ENCODE assay signal across 8 cellular contexts in the genomic region with DNA sequence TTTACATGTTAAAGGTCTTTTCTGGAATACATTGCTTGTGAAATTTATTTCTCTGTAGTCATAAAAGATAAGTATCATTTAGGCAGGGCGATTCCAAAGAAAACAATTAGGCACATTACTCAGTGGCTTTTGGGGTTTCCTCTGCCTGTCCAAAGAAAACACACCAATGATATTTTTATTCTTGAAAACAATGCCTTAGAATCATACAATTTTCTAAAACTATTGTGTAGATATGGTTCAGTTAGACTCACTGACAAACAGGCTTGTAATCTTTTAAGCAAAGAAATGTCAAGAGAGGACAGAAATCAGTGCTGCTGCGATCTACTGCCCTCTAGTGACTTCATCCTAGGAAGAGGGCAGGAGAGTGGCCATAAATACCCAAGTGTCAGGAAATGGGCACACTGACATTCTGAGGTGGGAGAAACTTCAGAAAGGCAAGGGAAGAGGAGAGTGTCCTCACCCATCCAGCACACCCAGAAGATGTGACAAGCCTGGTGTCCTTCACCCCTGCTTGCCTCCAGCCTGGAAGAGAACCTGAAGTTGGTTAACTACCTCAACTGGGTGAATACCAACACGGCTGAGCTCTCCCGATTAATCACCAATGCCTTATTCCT.
A peak's percentile ranks its signal among the peaks of the same experiment; 100 is the strongest.
DNase-seq lines count a peak whose midpoint lies in the region; TF ChIP-seq lines count a peak whose summit lies in the region.

No MANE protein-coding gene starts in this region.

- H3K36me3 Mint-ChIP-seq in mesothelial cell of epicardium: peaks cover 54% of the 10 kb centered on the region

- no peaks in the 10 kb centered on the region for H3K9me3 Mint-ChIP-seq in mesothelial cell of epicardium

- TF ChIP-seq CTCF in AG09319 (IDR thresholded peaks at IDR 0.05; ENCODE audit: low read depth, low read length) (peak; percentile 73), GM06990 (IDR thresholded peaks at IDR 0.05; ENCODE audit: insufficient read depth, low read length, poor library complexity, severe bottlenecking) (peak; percentile 43), adrenal gland (IDR thresholded peaks at IDR 0.05) (peak; percentile 24 to 63 (median 58)), right atrium auricular region (IDR thresholded peaks at IDR 0.05) (peak; percentile 30 to 70), spleen (IDR thresholded peaks at IDR 0.05 in 8 of 11, conservative IDR thresholded peaks at IDR 0.05 in 3 of 11) (peak in 9 of 11 experiments; percentile 11 to 58 (median 50)), mesothelial cell of epicardium (IDR thresholded peaks at IDR 0.05; ENCODE audit: unreplicated experiment) (no peak)

- no peak overlapping the region for H3K4me3 ChIP-seq in GM06990 (replicated peaks; ENCODE audit: low read depth, low read length)
- no peak overlapping the region for H3K4me3 ChIP-seq in adrenal gland
- H3K4me3 ChIP-seq in right atrium auricular region: no peak overlapping the region
- no peak overlapping the region for H3K4me3 ChIP-seq in spleen

- TF ChIP-seq POLR2A in adrenal gland (IDR thresholded peaks at IDR 0.05): no peak
- no peak for TF ChIP-seq POLR2A in spleen (IDR thresholded peaks at IDR 0.05)

- no peaks in the 10 kb centered on the region for H3K27me3 Mint-ChIP-seq in mesothelial cell of epicardium (ENCODE audit: low read depth)

- no peak overlapping the region for H3K4me3 Mint-ChIP-seq in mesothelial cell of epicardium

- WGBS in adrenal gland, 4 donors: 64 to 72% (median 68%) methylated on average over 4 of the region's 4 CpGs
- WGBS in spleen, 5 donors: 76 to 88% (median 80%) methylated on average over 4 of the region's 4 CpGs

- H3K27me3 ChIP-seq in GM06990 (replicated peaks; ENCODE audit: control insufficient read depth, insufficient read depth, low read length): no peaks in the 10 kb centered on the region
- no peaks in the 10 kb centered on the region for H3K27me3 ChIP-seq in adrenal gland
- H3K27me3 ChIP-seq in right atrium auricular region: no peaks in the 10 kb centered on the region
- no peaks in the 10 kb centered on the region for H3K27me3 ChIP-seq in spleen (replicated peaks in 1 of 7)

- intact Hi-C loops in adrenal gland (cut with DNase I) (no loop called here), spleen (cut with DNase I; ENCODE audit: low total_unique reads) (no loop called here)

- peaks cover 0 to 7% of the 10 kb centered on the region in 2 donors for H3K4me1 ChIP-seq in adrenal gland (replicated peaks in 1 of 2)
- peaks cover 0 to 21% of the 10 kb centered on the region in 2 donors for H3K4me1 ChIP-seq in right atrium auricular region
- H3K4me1 ChIP-seq in spleen: peaks cover 0 to 29% (median 4%) of the 10 kb centered on the region in 6 donors

- no peak overlapping the region for H3K27ac Mint-ChIP-seq in mesothelial cell of epicardium

- no peaks in the 10 kb centered on the region for H3K9me3 ChIP-seq in adrenal gland (replicated peaks in 1 of 3)
- no peaks in the 10 kb centered on the region for H3K9me3 ChIP-seq in right atrium auricular region
- no peaks in the 10 kb centered on the region for H3K9me3 ChIP-seq in spleen

- peak; percentile 28 for DNase-seq in AG09319 (ENCODE audit: extremely low read depth, low read depth)
- no peak for DNase-seq in GM06990 (ENCODE audit: extremely low read depth, insufficient read length)
- peak; percentile 45 for DNase-seq in NCI-H2227 (lab: John Stamatoyannopoulos, UW; ENCODE audit: unreplicated experiment)
- peak in 4 of 7 donors; percentile 37 to 52 (median 42) for DNase-seq in adrenal gland
- DNase-seq in right atrium auricular region (ENCODE audit: low spot score): no peak
- no peak for DNase-seq in spleen
- no peak for DNase-seq in mucosa of gallbladder (ENCODE audit: low spot score)
- no peak for DNase-seq in mesothelial cell of epicardium (ENCODE audit: low spot score in 2 of 2, unreplicated experiment in 2 of 2)

- H3K27ac ChIP-seq in adrenal gland (peak overlapping the region in 1 of 5 donors; percentile 2), right atrium auricular region (peak overlapping the region in 1 of 2 donors; percentile 1), spleen (peak overlapping the region in 1 of 8 donors; percentile 10)

- peaks cover 10% of the 10 kb centered on the region for H3K4me1 Mint-ChIP-seq in mesothelial cell of epicardium

- peaks cover 20% of the 10 kb centered on the region for H3K36me3 ChIP-seq in GM06990 (ENCODE audit: control insufficient read depth, insufficient read depth, low read length)
- peaks cover 0 to 84% of the 10 kb centered on the region in 2 donors for H3K36me3 ChIP-seq in adrenal gland (replicated peaks in 1 of 2)
- peaks cover 72% of the 10 kb centered on the region for H3K36me3 ChIP-seq in right atrium auricular region
- peaks cover 0 to 100% (median 92%) of the 10 kb centered on the region in 6 donors for H3K36me3 ChIP-seq in spleen

Comparison
In these comparisons a context has a peak if more than half of its experiments do, and no peak if none do; other contexts are left out.
1. DNase-seq: peak in AG09319 (single experiment), NCI-H2227 (single experiment) and adrenal gland (4 of 7); none in GM06990 (single experiment), right atrium auricular region (single experiment), spleen (single experiment), mucosa of gallbladder (single experiment) and mesothelial cell of epicardium (0 of 2).